Comparison of ENCODE assay signal across 8 cellular contexts in genomic region chr1:68496680-68497357, GRCh38. TPM values are rescaled to one million over a fixed set of nuclear protein-coding genes. Genes with fewer than 3 reads are reported as not detected.
DNase-seq lines count a peak whose midpoint lies in the region; ATAC-seq and TF ChIP-seq lines count a peak whose summit lies in the region.

DEPDC1 (minus strand) TSS chr1:68497082; CDS start chr1:68496999, 83 bp downstream.

- H3K4me3 ChIP-seq in H7 (ENCODE audit: insufficient read depth, low read depth, low read length) (peak within 1 kb of the TSS; percentile 99), gastroesophageal sphincter (peak within 1 kb of the TSS; percentile 45 to 63)

- peak in 1 of 4 experiments; percentile 14 for TF ChIP-seq CTCF in gastroesophageal sphincter (IDR thresholded peaks at IDR 0.05)

- H3K27ac ChIP-seq in gastroesophageal sphincter, result peak within 1 kb of the TSS in 3 of 4 donors; percentile 15 to 60 (median 59)

- TF ChIP-seq EP300 in gastroesophageal sphincter (IDR thresholded peaks at IDR 0.05), result no peak

- no peak for TF ChIP-seq POLR2A in gastroesophageal sphincter (IDR thresholded peaks at IDR 0.05)

- ATAC-seq in gastroesophageal sphincter, result peak; percentile 99

- H3K9me3 ChIP-seq in ES-I3 (ENCODE audit: control insufficient read depth, insufficient read depth, low read length), result no peaks in the 10 kb centered on the region; the same call in 1 of the 2 replicates
- H3K9me3 ChIP-seq in gastroesophageal sphincter, result no peaks in the 10 kb centered on the region

- H3K9ac ChIP-seq in ES-I3 (ENCODE audit: low read depth, low read length), result peak within 1 kb of the TSS; percentile 98

- DNase-seq in H7, result peak; percentile 93
- DNase-seq in M059J (ENCODE audit: low read depth), result peak; percentile 96
- DNase-seq in SHP77 treated with DMSO at 0.1 percent for 48 hours (lab: John Stamatoyannopoulos, UW), result peak; percentile 65
- peak; percentile 49 for DNase-seq in activated gamma-delta T cell treated with anti-CD3 and anti-CD28 coated beads, Interleukin-2, amount 50 U/mL, for 16 hours (ENCODE audit: low read depth)
- DNase-seq in non-pigmented ciliary epithelial cell (ENCODE audit: low read depth), result peak; percentile 70
- DNase-seq in superior temporal gyrus (ENCODE audit: extremely low spot score), result peak; percentile 87

- peaks cover 5% of the 10 kb centered on the region; the same call in 1 of the 2 replicates for H3K4me1 ChIP-seq in ES-I3 (ENCODE audit: insufficient read depth, low read length)
- peaks cover 0 to 16% (median 8%) of the 10 kb centered on the region in 3 donors for H3K4me1 ChIP-seq in gastroesophageal sphincter

- WGBS in gastroesophageal sphincter (ENCODE audit: low coverage in 1 of 2), 2 donors, result 0% methylated on average over 1 of the region's 64 CpGs; no CpG with 5 or more reads in 1 of the 2 donors

- H3K36me3 ChIP-seq in ES-I3 (ENCODE audit: insufficient read depth, low read length) (no peaks in the 10 kb centered on the region), H7 (replicated peaks; ENCODE audit: control insufficient read depth, insufficient read depth, low read length) (no peaks in the 10 kb centered on the region; the same call in 1 of the 2 replicates), gastroesophageal sphincter (no peaks in the 10 kb centered on the region)

- H3K27me3 ChIP-seq in H7 (ENCODE audit: control insufficient read depth, insufficient read depth, low read length) (no peaks in the 10 kb centered on the region), gastroesophageal sphincter (no peaks in the 10 kb centered on the region)

RNA-seq across cellular contexts. Expression of gene DEPDC1, which starts in this region (rescaled TPM):
- total RNA-seq in H7 (2014; rRNA removed; shearing (Covaris generic)), result 66.5 and 97.1 TPM in 2 replicates
- total RNA-seq in M059J (2014; rRNA removed; shearing (Covaris generic)), result 58.4 and 62.6 TPM in 2 replicates
- under 1 TPM in 1 of 4 donors, not detected in 3; 0.25 TPM for total RNA-seq in gastroesophageal sphincter

Comparison
In these comparisons a context has a peak if more than half of its experiments do, and no peak if none do; other contexts are left out.
1. Peak in every context shown above with its lines: DNase-seq, ATAC-seq, H3K4me3 ChIP-seq and H3K27ac ChIP-seq.
2. RNA of gene DEPDC1 (total RNA-seq): 66.5 to 97.1 TPM in H7 and 58.4 to 62.6 TPM in M059J; 0.25 TPM in gastroesophageal sphincter; every median in the first group is over 10 times any median in the second.
3. Peak in ATAC-seq, H3K4me3 ChIP-seq and H3K27ac ChIP-seq in gastroesophageal sphincter; RNA of the gene not detected or under 1 TPM.